Comparison of ENCODE assay signal across 8 cellular contexts in genomic region chr6:53734473-53735299, GRCh38.
DNase-seq lines count a peak whose midpoint lies in the region; ATAC-seq and TF ChIP-seq lines count a peak whose summit lies in the region.

No MANE protein-coding gene starts in this region.

- H3K36me3 ChIP-seq in ACC112 (ENCODE audit: insufficient read depth, low read length): no peaks in the 10 kb centered on the region
- no peaks in the 10 kb centered on the region for H3K36me3 ChIP-seq in KMS-11 (ENCODE audit: insufficient read depth)

- H3K9ac ChIP-seq in KMS-11: no peak overlapping the region

- TF ChIP-seq CTCF in KMS-11 (conservative IDR thresholded peaks at IDR 0.05; ENCODE audit: low read depth, low read length): peak; percentile 40; the same call in 1 of the 2 replicates

- H3K4me2 ChIP-seq in KMS-11: no peak overlapping the region

- H3K27ac Mint-ChIP-seq in stimulated activated naive B cell treated with anti-CD40 and anti-IgM and Interleukin-4, amounts not matched to agents 10 μg/mL and 1 μg/mL and 100 μg/mL, for 72 hours: no peak overlapping the region

- no peak overlapping the region for H3K4me3 Mint-ChIP-seq in stimulated activated naive B cell treated with anti-CD40 and anti-IgM and Interleukin-4, amounts not matched to agents 10 μg/mL and 1 μg/mL and 100 μg/mL, for 72 hours

- DNase-seq in GM04504 (ENCODE audit: low read depth) (peak; percentile 71), T1000 (lab: John Stamatoyannopoulos, UW) (peak; percentile 61), glomerular visceral epithelial cell (ENCODE audit: extremely low spot score) (peak; percentile 84), C1 segment of cervical spinal cord (lab: John Stamatoyannopoulos, UW) (no peak)
- DNase-seq in stimulated activated naive B cell treated with anti-CD40 and anti-IgM and Interleukin-4, amounts not matched to agents 10 μg/mL and 1 μg/mL and 100 μg/mL, for 72 hours: no peak

- H3K4me3 ChIP-seq in ACC112 (ENCODE audit: low read depth, low read length): no peak overlapping the region
- H3K4me3 ChIP-seq in KMS-11 (IDR thresholded peaks at IDR 0.05; ENCODE audit: insufficient read depth, low read depth, low read length): no peak overlapping the region

- no peaks in the 10 kb centered on the region for H3K9me3 Mint-ChIP-seq in stimulated activated naive B cell treated with anti-CD40 and anti-IgM and Interleukin-4, amounts not matched to agents 10 μg/mL and 1 μg/mL and 100 μg/mL, for 72 hours

- peaks cover 3 to 14% of the 10 kb centered on the region in 2 donors for H3K27me3 Mint-ChIP-seq in stimulated activated naive B cell treated with anti-CD40 and anti-IgM and Interleukin-4, amounts not matched to agents 10 μg/mL and 1 μg/mL and 100 μg/mL, for 72 hours

- H3K79me2 ChIP-seq in ACC112 (ENCODE audit: control insufficient read depth, insufficient read depth, low read length, unreplicated experiment) (no peaks in the 10 kb centered on the region), KMS-11 (ENCODE audit: insufficient read depth, low read depth) (no peaks in the 10 kb centered on the region)

- ATAC-seq in stimulated activated naive B cell treated with anti-CD40 and anti-IgM and Interleukin-4, amounts not matched to agents 10 μg/mL and 1 μg/mL and 100 μg/mL, for 72 hours (replicated peaks): peak; percentile 47 to 68
- ATAC-seq in HG02973 (IDR thresholded peaks at IDR 0.05; ENCODE audit: unreplicated experiment): no peak

- H3K4me1 ChIP-seq in ACC112 (ENCODE audit: control insufficient read depth, insufficient read depth, low read length, unreplicated experiment) (peaks cover 12% of the 10 kb centered on the region), KMS-11 (ENCODE audit: low read depth, poor library complexity, severe bottlenecking) (peaks cover 19% of the 10 kb centered on the region)

- H3K4me1 Mint-ChIP-seq in stimulated activated naive B cell treated with anti-CD40 and anti-IgM and Interleukin-4, amounts not matched to agents 10 μg/mL and 1 μg/mL and 100 μg/mL, for 72 hours: peaks cover 6 to 29% of the 10 kb centered on the region in 2 donors

- H3K27me3 ChIP-seq in ACC112 (ENCODE audit: insufficient read depth, low read length): no peaks in the 10 kb centered on the region
- H3K27me3 ChIP-seq in KMS-11 (ENCODE audit: insufficient read depth, low read depth): no peaks in the 10 kb centered on the region

- no peaks in the 10 kb centered on the region for H3K36me3 Mint-ChIP-seq in stimulated activated naive B cell treated with anti-CD40 and anti-IgM and Interleukin-4, amounts not matched to agents 10 μg/mL and 1 μg/mL and 100 μg/mL, for 72 hours

- H2AFZ ChIP-seq in ACC112 (ENCODE audit: low read length, unreplicated experiment) (peak overlapping the region; percentile 0), KMS-11 (ENCODE audit: low read depth) (no peak overlapping the region)

- H3K27ac ChIP-seq in ACC112 (ENCODE audit: low read depth, low read length): no peak overlapping the region
- no peak overlapping the region for H3K27ac ChIP-seq in KMS-11

- no peaks in the 10 kb centered on the region for H4K20me1 ChIP-seq in KMS-11 (ENCODE audit: insufficient read depth)

Comparison
In these comparisons a context has a peak if more than half of its experiments do, and no peak if none do; other contexts are left out.
1. DNase-seq: peak in GM04504 (single experiment), T1000 (single experiment) and glomerular visceral epithelial cell (single experiment); none in stimulated activated naive B cell treated with anti-CD40 and anti-IgM and Interleukin-4, amounts not matched to agents 10 μg/mL and 1 μg/mL and 100 μg/mL, for 72 hours (single experiment) and C1 segment of cervical spinal cord (0 of 14).